8 cellular contexts compared by ENCODE assay signal in genomic region chr10:16436758-16437539, GRCh38. TPM values are rescaled to one million over a fixed set of nuclear protein-coding genes. Genes with fewer than 3 reads are reported as not detected.
DNase-seq lines count a peak whose midpoint lies in the region; ATAC-seq, FAIRE-seq and TF ChIP-seq lines count a peak whose summit lies in the region.

Gene PTER (plus strand): TSS chr10:16437010. CDS start chr10:16484385, 47,375 bp downstream.

- WGBS in HUES64 = 13% methylated on average over 49 of the region's 49 CpGs

- ATAC-seq in GM21515 (IDR thresholded peaks at IDR 0.05; ENCODE audit: unreplicated experiment) = peak; percentile 98

- H3K27me3 ChIP-seq in HUES64 (ENCODE audit: insufficient read depth, low read length) = peaks cover 9% of the 10 kb centered on the region; the same call in 1 of the 2 replicates
- H3K27me3 ChIP-seq in OCI-LY1 (ENCODE audit: insufficient read depth, low read length) = no peaks in the 10 kb centered on the region
- no peaks in the 10 kb centered on the region for H3K27me3 ChIP-seq in mucosa of rectum (ENCODE audit: control insufficient read depth in 2 of 2, insufficient read depth in 2 of 2, low read length in 2 of 2)

- no peaks in the 10 kb centered on the region for H3K9me3 ChIP-seq in HUES64 (ENCODE audit: insufficient read depth, low read depth, low read length)
- H3K9me3 ChIP-seq in OCI-LY1 (ENCODE audit: low read length) = no peaks in the 10 kb centered on the region
- H3K9me3 ChIP-seq in mucosa of rectum (ENCODE audit: control insufficient read depth in 2 of 2, low read length in 2 of 2) = no peaks in the 10 kb centered on the region

- peak within 1 kb of the TSS; percentile 39; the same call in 1 of the 2 replicates for H2AFZ ChIP-seq in OCI-LY1 (ENCODE audit: low read length)

- H3K4me2 ChIP-seq in OCI-LY1 (ENCODE audit: low read length) = peak within 1 kb of the TSS; percentile 74

- H3F3A ChIP-seq in OCI-LY1 (ENCODE audit: insufficient read depth, low read length) = no peaks in the 10 kb centered on the region

- peak within 1 kb of the TSS; percentile 66; the same call in 1 of the 2 replicates for H3K27ac ChIP-seq in HUES64 (ENCODE audit: low read depth, low read length)
- H3K27ac ChIP-seq in OCI-LY1 (ENCODE audit: low read depth, low read length, poor library complexity, severe bottlenecking) = peak within 1 kb of the TSS; percentile 68
- peak within 1 kb of the TSS; percentile 95 for H3K27ac ChIP-seq in epithelial cell of prostate
- H3K27ac ChIP-seq in mucosa of rectum (ENCODE audit: low read depth in 2 of 2, low read length in 2 of 2) = peak within 1 kb of the TSS; percentile 79 to 81

- peak; percentile 70 for FAIRE-seq in D721Med (lab: Jason Lieb, UNC)

- DNase-seq in D721Med (ENCODE audit: insufficient read length, low spot score) = peak; percentile 63
- peak; percentile 99 for DNase-seq in activated T-cell treated with anti-CD3 and anti-CD28 coated beads for 4 hours
- DNase-seq in epithelial cell of prostate (ENCODE audit: low read depth, low spot score) = peak; percentile 74
- peak; percentile 95 to 97 for DNase-seq in stimulated activated CD8-positive, alpha-beta memory T cell treated with anti-CD3 and anti-CD28 coated beads, Interleukin-4, amount 100 ng/mL, for 4 hours (ENCODE audit: low read depth in 2 of 2, low spot score in 1 of 2)

- TF ChIP-seq CTCF in D721Med (IDR thresholded peaks at IDR 0.05; ENCODE audit: insufficient read depth, missing control alignments) (no peak), OCI-LY1 (IDR thresholded peaks at IDR 0.05; ENCODE audit: low read length) (no peak)

- H4K20me1 ChIP-seq in OCI-LY1 (ENCODE audit: insufficient read depth, low read length) = no peaks in the 10 kb centered on the region

- H3K79me2 ChIP-seq in OCI-LY1 (ENCODE audit: insufficient read depth, low read length) = peaks cover 34% of the 10 kb centered on the region

- peak within 1 kb of the TSS; percentile 61 for H3K4me3 ChIP-seq in HUES64 (ENCODE audit: low read length)
- H3K4me3 ChIP-seq in OCI-LY1 (ENCODE audit: low read depth, low read length, poor library complexity, severe bottlenecking) = peak within 1 kb of the TSS; percentile 67
- H3K4me3 ChIP-seq in mucosa of rectum (ENCODE audit: low read length in 2 of 2) = peak within 1 kb of the TSS; percentile 91

- H3K36me3 ChIP-seq in HUES64 (ENCODE audit: insufficient read depth, low read length) (no peaks in the 10 kb centered on the region), OCI-LY1 (ENCODE audit: insufficient read depth, low read length) (peaks cover 36% of the 10 kb centered on the region), mucosa of rectum (ENCODE audit: control insufficient read depth in 2 of 2, insufficient read depth in 2 of 2, low read length in 2 of 2) (no peaks in the 10 kb centered on the region)

- H3K9me2 ChIP-seq in OCI-LY1 (ENCODE audit: low read depth, low read length) = no peaks in the 10 kb centered on the region

- H3K9ac ChIP-seq in HUES64 (ENCODE audit: low read depth, low read length) = peak within 1 kb of the TSS; percentile 67
- H3K9ac ChIP-seq in OCI-LY1 (ENCODE audit: low read length) = peak within 1 kb of the TSS; percentile 76
- peak within 1 kb of the TSS; percentile 75 to 80 for H3K9ac ChIP-seq in mucosa of rectum (ENCODE audit: low read depth in 1 of 2, low read length in 2 of 2)

- H3K4me1 ChIP-seq in HUES64 (ENCODE audit: insufficient read depth, low read length) (peaks cover 9% of the 10 kb centered on the region), OCI-LY1 (ENCODE audit: insufficient read depth, low read length, severe bottlenecking) (peaks cover 46% of the 10 kb centered on the region), mucosa of rectum (ENCODE audit: control insufficient read depth in 2 of 2, insufficient read depth in 2 of 2, low read length in 2 of 2) (peaks cover 6 to 14% of the 10 kb centered on the region in 2 donors)

RNA-seq across cellular contexts. Expression of gene PTER, which starts in this region (rescaled TPM):
- 5.8 TPM for polyA plus RNA-seq in HUES64 (2013, experiment 1 of 2)
- polyA plus RNA-seq in HUES64 (2013, experiment 2 of 2) = 7.9 TPM

Comparison
In these comparisons a context has a peak if more than half of its experiments do, and no peak if none do; other contexts are left out.
1. Peak in every context shown above with its lines: DNase-seq, ATAC-seq, H3K4me3 ChIP-seq and H3K27ac ChIP-seq.